ENCODE assay signal across 19 cellular contexts in the genomic region with DNA sequence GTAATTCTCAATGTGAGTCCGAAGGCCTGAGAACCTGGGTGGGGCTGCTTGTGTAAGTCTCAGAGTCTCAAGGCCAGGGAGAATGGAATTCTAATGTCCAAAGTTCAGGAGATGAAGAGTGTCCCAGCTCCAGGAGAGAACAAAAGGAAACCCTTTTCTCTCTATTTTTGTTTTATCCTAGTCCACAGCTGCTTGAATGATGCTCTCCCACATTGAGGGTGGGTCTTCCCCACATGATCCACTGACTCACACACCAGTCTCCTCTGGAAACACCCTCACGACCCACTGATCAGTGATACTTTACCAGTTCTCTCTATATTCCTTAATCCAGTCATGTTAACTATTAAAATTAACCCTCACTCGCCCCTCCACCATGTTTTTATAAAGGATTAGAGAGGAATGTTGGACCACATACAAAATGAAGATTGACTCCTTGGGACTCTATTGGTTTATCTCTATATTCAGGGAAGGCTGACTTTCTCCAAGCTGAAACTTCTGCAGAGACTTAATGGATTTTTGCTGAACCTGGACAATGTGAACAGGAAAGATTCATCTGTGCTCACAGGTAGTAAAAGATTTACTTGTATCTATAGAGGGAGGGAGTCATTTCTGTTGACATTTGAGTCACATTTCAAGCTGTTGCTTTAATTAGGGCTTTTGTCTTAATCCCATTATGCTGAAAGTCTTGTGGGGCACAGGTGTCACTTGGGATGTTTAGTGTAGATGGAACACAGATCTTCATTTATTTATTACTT.
DNase-seq lines count a peak whose midpoint lies in the region; ATAC-seq and FAIRE-seq lines count a peak whose summit lies in the region.
"Had no signal": no experiment of that assay in that cellular context is flagged by ENCODE, and none has a peak within 500 bp of the region (broad histone marks: within the 10 kb centered on the region; RNA-seq: fewer than 3 reads in every experiment).

No MANE protein-coding gene starts in this region.

- in situ Hi-C loops in Caki2 (cut with HindIII; ENCODE audit: low pct_unique_long_range_greater_than_20kb, low sequenced_read_pairs), result no loop called here

- no peak overlapping the region for H3K4me3 ChIP-seq in MG63
- H3K4me3 ChIP-seq: PC-9 had no signal

- DNase-seq in Caki2 (ENCODE audit: low read depth), result peak; percentile 91
- DNase-seq in RCC 7860 (ENCODE audit: low spot score), result peak; percentile 9
- peak; percentile 68 for DNase-seq in kidney tubule cell (ENCODE audit: low spot score)
- peak; percentile 69 for DNase-seq in renal cortical epithelial cell (ENCODE audit: low read depth)
- DNase-seq in RPMI8226, result no peak
- no peak for DNase-seq in MG63
- DNase-seq: CD8-positive, alpha-beta memory T cell; IMR-90; NCI-H1417; NCI-H1694 treated with DMSO at 0.1 percent for 48 hours; NCI-H2081 treated with DMSO at 0.1 percent for 48 hours; NCI-H2171 treated with DMSO at 0.1 percent for 48 hours; NCI-H526 treated with DMSO at 0.1 percent for 48 hours; PC-9; SIG-M5 had no signal

- no peaks in the 10 kb centered on the region for H3K27me3 ChIP-seq in MG63

- H3K9me3 ChIP-seq in MG63, result peaks cover 2% of the 10 kb centered on the region; the same call in 1 of the 2 replicates

- H3K36me3 ChIP-seq in MG63, result no peaks in the 10 kb centered on the region

- FAIRE-seq in RCC 7860 (lab: Jason Lieb, UNC), result peak; percentile 5
- FAIRE-seq: G401.6, GM18507, H1 had no signal

- ATAC-seq in GM19395 (IDR thresholded peaks at IDR 0.05; ENCODE audit: unreplicated experiment), result no peak

Comparison
In these comparisons a context has a peak if more than half of its experiments do, and no peak if none do; other contexts are left out.
1. DNase-seq: peak in Caki2 (single experiment), RCC 7860 (single experiment), kidney tubule cell (single experiment) and renal cortical epithelial cell (single experiment); none in RPMI8226 (single experiment) and MG63 (single experiment).